8 cellular contexts compared by ENCODE assay signal in the genomic region with DNA sequence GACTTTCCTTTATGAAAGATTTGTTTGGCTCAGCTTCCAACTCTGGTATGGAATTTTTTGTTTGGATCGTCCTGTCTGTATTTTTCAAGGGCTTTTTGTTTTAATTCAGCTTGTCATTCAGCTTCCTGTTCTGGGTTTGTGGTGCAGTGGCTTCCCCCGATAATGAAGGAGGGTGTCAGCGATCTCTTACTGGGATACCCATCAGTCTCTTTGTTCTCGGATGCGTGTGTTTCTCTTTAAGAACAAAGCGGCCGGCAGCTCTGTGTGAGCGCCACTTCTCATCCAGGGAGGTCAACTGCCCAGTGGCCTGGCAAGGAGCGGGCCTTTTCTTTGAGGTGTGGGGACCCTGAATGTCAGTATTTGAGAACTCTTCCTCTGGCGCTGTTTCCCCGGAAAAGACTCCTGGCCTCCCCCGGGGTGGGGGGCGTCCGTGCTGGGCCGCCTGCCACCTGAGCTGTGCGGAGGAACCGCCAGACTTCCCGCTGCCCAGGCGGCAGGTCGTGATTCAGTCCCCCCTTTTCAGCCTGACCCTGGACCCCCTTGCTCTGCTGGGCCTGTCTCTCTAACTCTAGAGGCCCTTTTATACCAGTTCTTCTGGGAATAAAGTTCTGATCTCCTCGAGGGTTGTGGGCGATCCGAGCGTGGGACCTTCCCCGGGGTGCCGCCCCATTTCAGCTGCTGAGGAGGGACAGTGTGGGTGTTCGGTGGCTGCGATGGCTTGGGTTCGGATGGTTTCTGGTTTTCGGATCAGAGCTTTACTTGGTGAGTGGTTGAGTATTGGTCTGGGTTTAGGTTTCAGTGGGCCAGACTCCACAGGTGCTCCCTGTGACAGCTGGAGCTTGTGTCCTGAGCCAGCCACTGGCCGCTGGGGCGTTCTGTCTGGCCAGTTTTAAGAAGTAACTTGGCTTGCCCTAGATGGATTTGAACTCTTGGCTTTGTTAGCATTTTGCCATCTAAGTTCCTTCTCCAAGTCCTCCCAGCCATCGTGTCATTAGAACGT. TPM values are rescaled to one million over a fixed set of nuclear protein-coding genes. Genes with fewer than 3 reads are reported as not detected.
DNase-seq lines count a peak whose midpoint lies in the region; ATAC-seq, FAIRE-seq and TF ChIP-seq lines count a peak whose summit lies in the region.

No MANE protein-coding gene starts in this region.

- peaks cover 9 to 57% of the 10 kb centered on the region in 2 experiments for H3K36me3 ChIP-seq in HEK293 (ENCODE audit: control insufficient read depth in 2 of 2, insufficient read depth in 1 of 2, low read length in 2 of 2)
- H3K36me3 ChIP-seq in stomach smooth muscle (ENCODE audit: control insufficient read depth in 2 of 2, insufficient read depth in 2 of 2, low read length in 2 of 2): peaks cover 20 to 21% of the 10 kb centered on the region in 2 donors

- H3K4me1 ChIP-seq in A549 (peaks cover 53% of the 10 kb centered on the region), HEK293 (ENCODE audit: control insufficient read depth, insufficient read depth, low read length) (peaks cover 4% of the 10 kb centered on the region; the same call in 1 of the 2 replicates), stomach smooth muscle (ENCODE audit: control insufficient read depth, insufficient read depth, low read length) (peaks cover 46% of the 10 kb centered on the region)

- peaks cover 12% of the 10 kb centered on the region for H3K36me3 Mint-ChIP-seq in activated naive CD8-positive, alpha-beta T cell

- ATAC-seq in A549 (no peak), GM21825 (IDR thresholded peaks at IDR 0.05; ENCODE audit: unreplicated experiment) (no peak)

- TF ChIP-seq RAD21 in A549 (conservative IDR thresholded peaks at IDR 0.05 in 1 of 2, IDR thresholded peaks at IDR 0.05 in 1 of 2): no peak

- 0 out of 6 replicates have a peak overlapping the region, but pooled peaks of 1 of the 2 experiments have one; percentile 7 for H3K27ac ChIP-seq in A549
- peak overlapping the region; percentile 22; the same call in 1 of the 2 replicates for H3K27ac ChIP-seq in HEK293 (ENCODE audit: extremely low read depth, low read depth, low read length)
- no peak overlapping the region for H3K27ac ChIP-seq in stomach smooth muscle (ENCODE audit: low read length)

- FAIRE-seq in A549 (lab: Jason Lieb, UNC): no peak

- no peaks in the 10 kb centered on the region for H3K9me3 ChIP-seq in A549
- H3K9me3 ChIP-seq in HEK293 (ENCODE audit: control insufficient read depth, insufficient read depth, low read depth, low read length): no peaks in the 10 kb centered on the region
- peaks cover 2% of the 10 kb centered on the region for H3K9me3 ChIP-seq in iPS-18c (ENCODE audit: control insufficient read depth, insufficient read depth, low read length)
- no peaks in the 10 kb centered on the region for H3K9me3 ChIP-seq in stomach smooth muscle (ENCODE audit: control insufficient read depth in 2 of 2, low read length in 2 of 2)

- no peaks in the 10 kb centered on the region for H3K9me3 Mint-ChIP-seq in activated naive CD8-positive, alpha-beta T cell (ENCODE audit: low read depth)

- H3K27me3 Mint-ChIP-seq in activated naive CD8-positive, alpha-beta T cell: no peaks in the 10 kb centered on the region

- H3K4me1 Mint-ChIP-seq in activated naive CD8-positive, alpha-beta T cell (ENCODE audit: low read depth): peaks cover 59% of the 10 kb centered on the region

- H3K4me3 ChIP-seq in A549: no peak overlapping the region
- H3K4me3 ChIP-seq in HEK293 (ENCODE audit: low read depth, low read length): peak overlapping the region; percentile 24
- peak overlapping the region; percentile 36 for H3K4me3 ChIP-seq in iPS-18c (ENCODE audit: insufficient read depth, low read depth, low read length)
- H3K4me3 ChIP-seq in stomach smooth muscle (ENCODE audit: low read length in 2 of 2): peak overlapping the region; percentile 39 to 49

- DNase-seq in A549 (ENCODE audit: low read depth in 1 of 2, low spot score in 1 of 2) (no peak), AG08395 (ENCODE audit: low spot score) (no peak), NCI-H1092 treated with DMSO at 0.1 percent for 48 hours (lab: John Stamatoyannopoulos, UW) (no peak)

- no peaks in the 10 kb centered on the region for H3K27me3 ChIP-seq in stomach smooth muscle (ENCODE audit: control insufficient read depth in 1 of 2, insufficient read depth in 2 of 2, low read length in 2 of 2)

- H3K27ac Mint-ChIP-seq in activated naive CD8-positive, alpha-beta T cell: peak overlapping the region; percentile 93

- TF ChIP-seq CTCF in A549 (IDR thresholded peaks at IDR 0.05): no peak
- no peak for TF ChIP-seq CTCF in HEK293 (tag by site-specific recombination; IDR thresholded peaks at IDR 0.05)

- 82% methylated on average over 31 of the region's 34 CpGs for WGBS in A549 (ENCODE audit: missing lambda C conversion rate)

- TF ChIP-seq EP300 in A549 (IDR thresholded peaks at IDR 0.05): no peak

- H3K4me2 ChIP-seq in A549: peak overlapping the region; percentile 87

- POLR2A ChIA-PET in A549 (lab: Yijun Ruan, JAX) (no interaction called here), HEK293 (lab: Yijun Ruan, JAX) (interaction anchor here (0.9 to 2.5 kb wide), 4 partner anchors 9 to 22 kb away, joined by 3 to 14 read pairs (median 5); a partner anchor contains a TSS)

- peak overlapping the region; percentile 23 to 29 for H3K9ac ChIP-seq in stomach smooth muscle (ENCODE audit: low read length in 2 of 2)

- CTCF ChIA-PET in A549 (lab: Yijun Ruan, JAX) (interaction anchor here (0.7 to 1.4 kb wide), 3 partner anchors 15 to 85 kb away, joined by 3 read pairs; no protein-coding TSS in a partner anchor), HEK293 (lab: Yijun Ruan, JAX) (interaction anchor here (0.9 to 4.5 kb wide), 3 partner anchors 21 to 32 kb away, joined by 3 to 29 read pairs (median 3); no protein-coding TSS in a partner anchor)

- no peak for TF ChIP-seq POLR2A in A549 (IDR thresholded peaks at IDR 0.05; ENCODE audit: low read length)

- H3K4me3 Mint-ChIP-seq in activated naive CD8-positive, alpha-beta T cell: peak overlapping the region; percentile 99

TF ChIP-seq in A549, 52 proteins besides CTCF, POLR2A, EP300 and RAD21 (continues in another document):
- TF ChIP-seq, protein P1, sequence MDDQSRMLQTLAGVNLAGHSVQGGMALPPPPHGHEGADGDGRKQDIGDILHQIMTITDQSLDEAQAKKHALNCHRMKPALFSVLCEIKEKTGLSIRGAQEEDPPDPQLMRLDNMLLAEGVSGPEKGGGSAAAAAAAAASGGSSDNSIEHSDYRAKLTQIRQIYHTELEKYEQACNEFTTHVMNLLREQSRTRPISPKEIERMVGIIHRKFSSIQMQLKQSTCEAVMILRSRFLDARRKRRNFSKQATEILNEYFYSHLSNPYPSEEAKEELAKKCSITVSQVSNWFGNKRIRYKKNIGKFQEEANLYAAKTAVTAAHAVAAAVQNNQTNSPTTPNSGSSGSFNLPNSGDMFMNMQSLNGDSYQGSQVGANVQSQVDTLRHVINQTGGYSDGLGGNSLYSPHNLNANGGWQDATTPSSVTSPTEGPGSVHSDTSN (IDR thresholded peaks at IDR 0.05): no peak
- TF ChIP-seq CHD4 (IDR thresholded peaks at IDR 0.05; ENCODE audit: borderline replicate concordance) (no peak), HEYL (CRISPR knock-in tag; IDR thresholded peaks at IDR 0.05) (no peak), RARB (CRISPR knock-in tag; IDR thresholded peaks at IDR 0.05) (no peak)

TF ChIP-seq in HEK293, 187 proteins besides CTCF, POLR2A, EP300 and RAD21 (continues in another document):
- TF ChIP-seq SCRT2 (tag by site-specific recombination; IDR thresholded peaks at IDR 0.05) (peak; percentile 96), ZNF600 (tag by site-specific recombination; IDR thresholded peaks at IDR 0.05) (peak; percentile 82), ZEB2 (tag by site-specific recombination; IDR thresholded peaks at IDR 0.05) (peak; percentile 8; the same call in 1 of the 2 replicates), ZIC2 (tag by site-specific recombination; IDR thresholded peaks at IDR 0.05) (peak; percentile 28; the same call in 1 of the 2 replicates), SCRT1 (tag by site-specific recombination; IDR thresholded peaks at IDR 0.05; ENCODE audit: borderline replicate concordance) (peak; percentile 94)

RNA-seq across cellular contexts. Expression of a gene that starts 3.4 kb away (rescaled TPM):
- 11.9 and 13.5 TPM in 2 replicates for polyA plus RNA-seq in A549 (2011; rRNA removed)
- 36.3 and 39.7 TPM in 2 replicates for polyA plus RNA-seq in A549 (2012; cell fraction: cytosol; rRNA removed)
- polyA plus RNA-seq in A549 (2012; cell fraction: nucleus; rRNA removed): 125 and 200 TPM in 2 replicates
- polyA plus RNA-seq in A549 (2017; fragmentation: RNase III; extraction: RNeasy Plus Mini Kit Qiagen cat#74134 plus additional on column Dnase treatment): 62.7 to 73.4 TPM (median 68.2 TPM) in 3 replicates
- 9.3 and 20.9 TPM in 2 replicates for polyA minus RNA-seq in A549 (2011; rRNA and poly(A)+ RNA removed)

RNA-seq across cellular contexts. Expression of a gene that starts 3.9 kb away (rescaled TPM):
- 18.3 and 19.9 TPM in 2 replicates for polyA plus RNA-seq in A549 (2011; rRNA removed)
- 65.1 and 74.2 TPM in 2 replicates for polyA plus RNA-seq in A549 (2012; cell fraction: cytosol; rRNA removed)
- 85.3 and 87.9 TPM in 2 replicates for polyA plus RNA-seq in A549 (2012; cell fraction: nucleus; rRNA removed)
- 32.2 to 34.8 TPM (median 33.9 TPM) in 3 replicates for polyA plus RNA-seq in A549 (2017; fragmentation: RNase III; extraction: RNeasy Plus Mini Kit Qiagen cat#74134 plus additional on column Dnase treatment)
- 12.6 and 14.9 TPM in 2 replicates for polyA minus RNA-seq in A549 (2011; rRNA and poly(A)+ RNA removed)

RNA-seq across cellular contexts. Expression of a gene that starts 9.1 kb away (rescaled TPM):
- 2.8 and 3.0 TPM in 2 replicates for polyA plus RNA-seq in A549 (2011; rRNA removed)
- 13.4 and 19.5 TPM in 2 replicates for polyA plus RNA-seq in A549 (2012; cell fraction: cytosol; rRNA removed)
- polyA plus RNA-seq in A549 (2012; cell fraction: nucleus; rRNA removed): 242 and 443 TPM in 2 replicates
- polyA plus RNA-seq in A549 (2017; fragmentation: RNase III; extraction: RNeasy Plus Mini Kit Qiagen cat#74134 plus additional on column Dnase treatment): 12.0 to 13.2 TPM (median 12.7 TPM) in 3 replicates
- 0.45 and 0.63 TPM in 2 replicates for polyA minus RNA-seq in A549 (2011; rRNA and poly(A)+ RNA removed)

RNA-seq across cellular contexts. Expression of a gene that starts 16.1 kb away (rescaled TPM):
- polyA plus RNA-seq in A549 (2011; rRNA removed) (not detected in 2 replicates), A549 (2017; fragmentation: RNase III; extraction: RNeasy Plus Mini Kit Qiagen cat#74134 plus additional on column Dnase treatment) (0.16 to 0.41 TPM (median 0.32 TPM) in 3 replicates)
- polyA plus RNA-seq in A549 (2012; cell fraction: cytosol; rRNA removed): not detected in 2 replicates
- 0.22 TPM in 1 of 2 replicates, not detected in the other for polyA plus RNA-seq in A549 (2012; cell fraction: nucleus; rRNA removed)
- not detected in 2 replicates for polyA minus RNA-seq in A549 (2011; rRNA and poly(A)+ RNA removed)

RNA-seq across cellular contexts. Expression of a gene that starts 41.9 kb away (rescaled TPM):
- polyA plus RNA-seq in A549 (2011; rRNA removed): not detected in 2 replicates
- polyA plus RNA-seq in A549 (2012; cell fraction: cytosol; rRNA removed): not detected in 2 replicates
- not detected in 2 replicates for polyA plus RNA-seq in A549 (2012; cell fraction: nucleus; rRNA removed)
- not detected in 3 replicates for polyA plus RNA-seq in A549 (2017; fragmentation: RNase III; extraction: RNeasy Plus Mini Kit Qiagen cat#74134 plus additional on column Dnase treatment)
- not detected in 2 replicates for polyA minus RNA-seq in A549 (2011; rRNA and poly(A)+ RNA removed)
